ENCODE assay signal across 12 cellular contexts in genomic region chr1:30887485-30888315, GRCh38. TPM values are rescaled to one million over a fixed set of nuclear protein-coding genes. Genes with fewer than 3 reads are reported as not detected.
DNase-seq lines count a peak whose midpoint lies in the region.
"Had no signal": no experiment of that assay in that cellular context is flagged by ENCODE, and none has a peak within 500 bp of the region (broad histone marks: within the 10 kb centered on the region; RNA-seq: fewer than 3 reads in every experiment).

No MANE protein-coding gene starts in this region.

- H3K27ac ChIP-seq in ectodermal cell (ENCODE audit: insufficient read depth, low read depth, low read length, poor library complexity, severe bottlenecking) (peak overlapping the region; percentile 40), muscle layer of duodenum (ENCODE audit: low read length) (peak overlapping the region; percentile 58)

- 80 to 83% methylated on average over 10 of the region's 10 CpGs for WGBS in ectodermal cell, 2 experiments

- no peaks in the 10 kb centered on the region for H3K36me3 ChIP-seq in ectodermal cell (ENCODE audit: control insufficient read depth, insufficient read depth, low read length)
- no peaks in the 10 kb centered on the region for H3K36me3 ChIP-seq in muscle layer of duodenum (ENCODE audit: control insufficient read depth in 1 of 2, insufficient read depth in 2 of 2, low read length in 2 of 2)

- peak; percentile 68 for DNase-seq in AG08396 (ENCODE audit: low spot score)
- DNase-seq in NAMALWA (ENCODE audit: low spot score) = peak; percentile 43
- no peak for DNase-seq in activated CD4-positive, alpha-beta T cell treated with anti-CD3 and anti-CD28 coated beads for 1 hour
- DNase-seq in SIG-M5 (lab: John Stamatoyannopoulos, UW) = no peak
- DNase-seq in activated CD8-positive, alpha-beta memory T cell treated with anti-CD3 and anti-CD28 coated beads for 24 hours = no peak
- no peak for DNase-seq in SIG-M5 treated with dmso at 0.1 percent for 504 hours (lab: John Stamatoyannopoulos, UW; ENCODE audit: unreplicated experiment)
- DNase-seq: activated naive CD8-positive, alpha-beta T cell treated with anti-CD3 and anti-CD28 coated beads, Interleukin-2, amount 50 U/mL, for 24 hours; CD8-positive, alpha-beta T cell; NCI-H510A; stimulated activated CD4-positive, alpha-beta T cell treated with anti-CD3 and anti-CD28 coated beads, Interleukin-1b, Interleukin-23, amount 100 ng/mL, for 48 hours had no signal

- H3K9me3 ChIP-seq in ectodermal cell (ENCODE audit: control insufficient read depth, low read length) (no peaks in the 10 kb centered on the region), muscle layer of duodenum (ENCODE audit: control insufficient read depth in 1 of 2, low read length in 2 of 2) (no peaks in the 10 kb centered on the region)

- H3K27me3 ChIP-seq in ectodermal cell (ENCODE audit: control insufficient read depth, insufficient read depth, low read length, poor library complexity, severe bottlenecking) = no peaks in the 10 kb centered on the region
- H3K27me3 ChIP-seq in muscle layer of duodenum (ENCODE audit: low read depth, low read length) = no peaks in the 10 kb centered on the region

- no peak overlapping the region for H3K4me3 ChIP-seq in ectodermal cell (ENCODE audit: insufficient read depth, low read depth, low read length)
- H3K4me3 ChIP-seq in muscle layer of duodenum (ENCODE audit: low read depth in 1 of 2, low read length in 2 of 2) = peak overlapping the region in 1 of 2 donors; percentile 43

- peaks cover 32% of the 10 kb centered on the region for H3K4me1 ChIP-seq in ectodermal cell (ENCODE audit: control insufficient read depth, insufficient read depth, low read length)
- peaks cover 0 to 85% of the 10 kb centered on the region in 2 donors for H3K4me1 ChIP-seq in muscle layer of duodenum (ENCODE audit: control insufficient read depth in 1 of 2, insufficient read depth in 2 of 2, low read length in 2 of 2)

RNA-seq across cellular contexts. Expression of gene SDC3, which starts 20.9 kb away (rescaled TPM):
- polyA plus RNA-seq in ectodermal cell (2013, experiment 1 of 4) = 66.7 TPM
- polyA plus RNA-seq in ectodermal cell (2013, experiment 2 of 4) = 76.6 TPM
- polyA plus RNA-seq in ectodermal cell (2013, experiment 3 of 4) = 67.5 TPM
- 72.5 TPM for polyA plus RNA-seq in ectodermal cell (2013, experiment 4 of 4)

Comparison
In these comparisons a context has a peak if more than half of its experiments do, and no peak if none do; other contexts are left out.
1. DNase-seq: peak in AG08396 (single experiment) and NAMALWA (single experiment); none in activated CD4-positive, alpha-beta T cell treated with anti-CD3 and anti-CD28 coated beads for 1 hour (single experiment), SIG-M5 (single experiment), activated CD8-positive, alpha-beta memory T cell treated with anti-CD3 and anti-CD28 coated beads for 24 hours (single experiment) and SIG-M5 treated with dmso at 0.1 percent for 504 hours (single experiment).